1 cellular context compared by ENCODE assay signal in the genomic region with DNA sequence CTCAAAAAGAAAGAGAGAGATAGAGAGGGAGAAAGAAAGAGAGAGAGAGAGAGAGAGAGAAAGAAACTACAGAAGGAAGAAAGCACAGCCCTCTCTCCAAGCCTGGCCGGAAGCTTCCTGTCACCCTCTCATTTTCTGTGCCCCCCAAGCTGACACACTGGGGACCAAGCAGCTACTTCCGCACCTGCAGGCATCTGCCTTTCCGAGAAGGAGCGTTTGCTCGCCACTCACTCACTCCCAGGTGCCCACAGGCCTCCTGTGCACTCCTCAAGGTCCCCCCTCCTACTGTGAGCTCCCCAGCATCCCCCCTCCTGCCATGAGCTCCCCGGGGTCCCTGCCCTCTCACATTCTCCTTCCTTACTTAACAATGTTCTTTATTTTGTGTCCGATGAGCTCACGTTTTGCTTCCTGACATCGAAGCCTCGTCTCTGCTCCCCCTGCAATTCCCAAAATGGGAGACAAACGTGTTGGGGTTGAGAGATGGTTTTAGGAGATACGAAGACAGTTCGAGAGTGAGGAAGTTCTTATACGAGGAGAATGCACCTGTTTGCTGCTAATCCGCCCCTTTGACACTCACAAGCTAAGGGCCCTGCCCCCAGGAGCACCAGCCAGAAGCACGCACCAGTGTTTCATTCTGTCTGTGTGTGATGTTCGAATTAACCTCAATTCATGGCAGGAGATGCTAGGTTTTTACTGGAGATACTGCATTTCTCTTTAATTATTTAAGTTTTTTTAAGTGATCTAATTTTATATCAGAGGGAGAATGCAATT.
TF ChIP-seq lines count a peak whose summit lies in the region.

No MANE protein-coding gene starts in this region.

TF ChIP-seq in H1, 55 proteins besides CTCF, POLR2A, EP300 and RAD21:
- TF ChIP-seq NRF1 (IDR thresholded peaks at IDR 0.05; ENCODE audit: low read depth, low read length) (no peak), CEBPB (IDR thresholded peaks at IDR 0.05; ENCODE audit: low read depth, low read length) (no peak), GTF2F1 (IDR thresholded peaks at IDR 0.05; ENCODE audit: borderline replicate concordance, low read depth, low read length) (no peak), SUZ12 (IDR thresholded peaks at IDR 0.05; ENCODE audit: low read length) (no peak), CBX5 (IDR thresholded peaks at IDR 0.05; ENCODE audit: low read depth, low read length) (no peak), SAP30 (IDR thresholded peaks at IDR 0.05; ENCODE audit: insufficient read depth, insufficient replicate concordance, low read length) (no peak), PHF8 (conservative IDR thresholded peaks at IDR 0.05; ENCODE audit: low read depth, low read length) (no peak), KDM4A (IDR thresholded peaks at IDR 0.05; ENCODE audit: low read depth, low read length, severe bottlenecking) (no peak), RXRA (IDR thresholded peaks at IDR 0.05; ENCODE audit: insufficient read depth, low read depth, low read length) (no peak), FOSL1 (IDR thresholded peaks at IDR 0.05; ENCODE audit: insufficient read depth, low read depth, low read length) (no peak), HDAC2 (IDR thresholded peaks at IDR 0.05; ENCODE audit: borderline replicate concordance in 1 of 2, low read depth in 2 of 2, low read length in 2 of 2) (no peak), EGR1 (IDR thresholded peaks at IDR 0.05; ENCODE audit: borderline replicate concordance, low read depth, low read length) (no peak), CTBP2 (IDR thresholded peaks at IDR 0.05; ENCODE audit: borderline replicate concordance, insufficient read depth, insufficient read length, low read length) (no peak), TAF1 (IDR thresholded peaks at IDR 0.05; ENCODE audit: low read depth, low read length) (no peak), GABPA (IDR thresholded peaks at IDR 0.05; ENCODE audit: borderline replicate concordance, insufficient read depth, low read length) (no peak)
- TF ChIP-seq, protein P1, sequence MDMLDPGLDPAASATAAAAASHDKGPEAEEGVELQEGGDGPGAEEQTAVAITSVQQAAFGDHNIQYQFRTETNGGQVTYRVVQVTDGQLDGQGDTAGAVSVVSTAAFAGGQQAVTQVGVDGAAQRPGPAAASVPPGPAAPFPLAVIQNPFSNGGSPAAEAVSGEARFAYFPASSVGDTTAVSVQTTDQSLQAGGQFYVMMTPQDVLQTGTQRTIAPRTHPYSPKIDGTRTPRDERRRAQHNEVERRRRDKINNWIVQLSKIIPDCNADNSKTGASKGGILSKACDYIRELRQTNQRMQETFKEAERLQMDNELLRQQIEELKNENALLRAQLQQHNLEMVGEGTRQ (IDR thresholded peaks at IDR 0.05; ENCODE audit: low read length) = no peak
- TF ChIP-seq, protein P2, sequence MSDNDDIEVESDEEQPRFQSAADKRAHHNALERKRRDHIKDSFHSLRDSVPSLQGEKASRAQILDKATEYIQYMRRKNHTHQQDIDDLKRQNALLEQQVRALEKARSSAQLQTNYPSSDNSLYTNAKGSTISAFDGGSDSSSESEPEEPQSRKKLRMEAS (IDR thresholded peaks at IDR 0.05) = no peak
- TF ChIP-seq, protein P3, sequence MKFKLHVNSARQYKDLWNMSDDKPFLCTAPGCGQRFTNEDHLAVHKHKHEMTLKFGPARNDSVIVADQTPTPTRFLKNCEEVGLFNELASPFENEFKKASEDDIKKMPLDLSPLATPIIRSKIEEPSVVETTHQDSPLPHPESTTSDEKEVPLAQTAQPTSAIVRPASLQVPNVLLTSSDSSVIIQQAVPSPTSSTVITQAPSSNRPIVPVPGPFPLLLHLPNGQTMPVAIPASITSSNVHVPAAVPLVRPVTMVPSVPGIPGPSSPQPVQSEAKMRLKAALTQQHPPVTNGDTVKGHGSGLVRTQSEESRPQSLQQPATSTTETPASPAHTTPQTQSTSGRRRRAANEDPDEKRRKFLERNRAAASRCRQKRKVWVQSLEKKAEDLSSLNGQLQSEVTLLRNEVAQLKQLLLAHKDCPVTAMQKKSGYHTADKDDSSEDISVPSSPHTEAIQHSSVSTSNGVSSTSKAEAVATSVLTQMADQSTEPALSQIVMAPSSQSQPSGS (IDR thresholded peaks at IDR 0.05; ENCODE audit: low read length) = no peak
